In the genomic region with DNA sequence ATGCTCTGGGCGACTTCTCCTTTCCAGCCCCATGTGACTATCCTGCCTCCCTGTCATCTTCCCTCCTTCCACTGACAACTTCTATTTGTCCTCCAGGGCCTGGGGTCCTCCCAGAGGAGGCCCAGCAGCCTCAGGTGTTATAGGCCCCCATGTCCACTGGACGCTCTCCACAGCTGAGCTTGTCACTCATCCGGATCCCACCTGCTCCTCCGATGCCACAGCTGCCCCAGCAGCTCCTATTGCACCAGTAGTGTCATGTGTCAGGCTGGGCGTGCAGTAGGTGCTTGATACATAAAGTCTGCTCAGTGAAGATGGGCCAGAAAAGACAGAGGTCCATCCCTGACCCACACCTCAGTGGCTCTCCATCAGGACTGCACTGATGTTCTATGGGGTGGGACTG, we compare ENCODE assay signal across 24 cellular contexts.
"Had no signal": no experiment of that assay in that cellular context is flagged by ENCODE, and none has a peak within 500 bp of the region (broad histone marks: within the 10 kb centered on the region; RNA-seq: fewer than 3 reads in every experiment).

No MANE protein-coding gene starts in this region.

- H3K9me3 ChIP-seq: colonic mucosa, right lobe of liver, testis, transverse colon had no signal

- H3K4me3 ChIP-seq: colonic mucosa, dorsolateral prefrontal cortex, lung, right lobe of liver, testis, transverse colon had no signal

- H3K36me3 Mint-ChIP-seq: activated naive CD4-positive, alpha-beta T cell treated with anti-CD3 and anti-CD28 coated beads, Interleukin-2, amount 50 U/mL, for 24 hours; natural killer cell had no signal

- H3K27ac ChIP-seq: colonic mucosa, dorsolateral prefrontal cortex, right lobe of liver, testis, transverse colon, VCaP had no signal

- DNase-seq: activated CD4-positive, alpha-beta T cell treated with anti-CD3 and anti-CD28 coated beads for 4 hours; activated CD4-positive, alpha-beta T cell treated with anti-CD3 and anti-CD28 coated beads, Interleukin-2, amount 50 U/mL, for 4 hours; activated CD8-positive, alpha-beta memory T cell treated with anti-CD3 and anti-CD28 coated beads, Interleukin-2, amount 50 U/mL, for 4 hours; activated T-cell treated with anti-CD3 and anti-CD28 coated beads, Interleukin-2, amount 50 U/mL, for 1 hour; cerebellar nuclear complex; colonic mucosa; dorsolateral prefrontal cortex; effector memory CD4-positive, alpha-beta T cell; hippocampal formation; mesendoderm; natural killer cell; posterior cingulate gyrus; right lobe of liver; stimulated activated CD4-positive, alpha-beta T cell treated with anti-CD3 and anti-CD28 coated beads, Interleukin-2, amount 100 ng/mL, for 48 hours; stimulated activated naive CD4-positive, alpha-beta T cell treated with Interleukin-2 at 50 U/mL for 16 hours; T-helper 9 cell; testis; transverse colon had no signal

- H3K4me3 Mint-ChIP-seq: activated naive CD4-positive, alpha-beta T cell treated with anti-CD3 and anti-CD28 coated beads, Interleukin-2, amount 50 U/mL, for 24 hours; activated T-helper 17 cell treated with anti-CD3 and anti-CD28 coated beads, Interleukin-2, amount 50 U/mL, for 72 hours; natural killer cell; T-helper 1 cell treated with Interleukin-12 subunit alpha and Interleukin-12 subunit beta and Interleukin-4 antibody, amounts not matched to agents 30 μg/mL and 1 μg/mL, for 36 hours had no signal

- H3K27ac Mint-ChIP-seq: activated naive CD4-positive, alpha-beta T cell treated with anti-CD3 and anti-CD28 coated beads, Interleukin-2, amount 50 U/mL, for 24 hours; activated T-helper 17 cell treated with anti-CD3 and anti-CD28 coated beads, Interleukin-2, amount 50 U/mL, for 72 hours; natural killer cell; T-helper 1 cell treated with Interleukin-12 subunit alpha and Interleukin-12 subunit beta and Interleukin-4 antibody, amounts not matched to agents 30 μg/mL and 1 μg/mL, for 36 hours had no signal

- H3K27me3 ChIP-seq: colonic mucosa, right lobe of liver, testis, transverse colon had no signal

- H3K9me3 Mint-ChIP-seq: activated naive CD4-positive, alpha-beta T cell treated with anti-CD3 and anti-CD28 coated beads, Interleukin-2, amount 50 U/mL, for 24 hours; activated T-helper 17 cell treated with anti-CD3 and anti-CD28 coated beads, Interleukin-2, amount 50 U/mL, for 72 hours; T-helper 1 cell treated with Interleukin-12 subunit alpha and Interleukin-12 subunit beta and Interleukin-4 antibody, amounts not matched to agents 30 μg/mL and 1 μg/mL, for 36 hours had no signal

- H3K27me3 Mint-ChIP-seq: activated naive CD4-positive, alpha-beta T cell treated with anti-CD3 and anti-CD28 coated beads, Interleukin-2, amount 50 U/mL, for 24 hours had no signal

- H3K4me1 ChIP-seq: colonic mucosa, right lobe of liver, transverse colon had no signal

- H3K36me3 ChIP-seq: colonic mucosa, right lobe of liver, transverse colon had no signal

- H3K4me1 Mint-ChIP-seq: activated naive CD4-positive, alpha-beta T cell treated with anti-CD3 and anti-CD28 coated beads, Interleukin-2, amount 50 U/mL, for 24 hours; activated T-helper 17 cell treated with anti-CD3 and anti-CD28 coated beads, Interleukin-2, amount 50 U/mL, for 72 hours; natural killer cell had no signal

- ATAC-seq: activated T-helper 17 cell treated with anti-CD3 and anti-CD28 coated beads, Interleukin-2, amount 50 U/mL, for 72 hours; left lobe of liver; natural killer cell; right lobe of liver had no signal
